In genomic region chr14:99972748-99973466, GRCh38 we compare ENCODE assay signal across 8 cellular contexts.
DNase-seq lines count a peak whose midpoint lies in the region; ATAC-seq, FAIRE-seq and TF ChIP-seq lines count a peak whose summit lies in the region.

No MANE protein-coding gene starts in this region.

- TF ChIP-seq CTCF in H1 (IDR thresholded peaks at IDR 0.05; ENCODE audit: control extremely low read depth in 1 of 3, insufficient read depth in 1 of 3, low read depth in 1 of 3, low read length in 3 of 3) (no peak), osteoblast (IDR thresholded peaks at IDR 0.05; ENCODE audit: extremely low read depth, low read depth, low read length) (no peak)

- H3K79me1 ChIP-seq in H1 (ENCODE audit: low read depth, low read length): peaks cover 6% of the 10 kb centered on the region; the same call in 1 of the 2 replicates

- no peak overlapping the region for H2BK12ac ChIP-seq in H1 (ENCODE audit: low read depth, low read length)

- H3K9ac ChIP-seq in H1 (replicated peaks in 1 of 4; ENCODE audit: extremely low read depth in 1 of 4, low read depth in 3 of 4, low read length in 3 of 4): no peak overlapping the region

- H2BK20ac ChIP-seq in H1 (ENCODE audit: low read length): no peak overlapping the region

- H4K91ac ChIP-seq in H1 (replicated peaks; ENCODE audit: insufficient read length, low read length): no peak overlapping the region

- no peak overlapping the region for H3K18ac ChIP-seq in H1 (ENCODE audit: extremely low read depth, low read length)

- peaks cover 14 to 20% (median 15%) of the 10 kb centered on the region in 3 donors for H3K4me1 Mint-ChIP-seq in CD8-positive, alpha-beta memory T cell

- H3K27ac Mint-ChIP-seq in CD8-positive, alpha-beta memory T cell: peak overlapping the region; percentile 46 to 91 (median 80)

- H3K23ac ChIP-seq in H1 (ENCODE audit: insufficient read length): no peak overlapping the region

- TF ChIP-seq RAD21 in H1 (IDR thresholded peaks at IDR 0.05 in 1 of 2, conservative IDR thresholded peaks at IDR 0.05 in 1 of 2; ENCODE audit: low read depth in 2 of 2, low read length in 2 of 2): no peak

- no peaks in the 10 kb centered on the region for H3K36me3 ChIP-seq in CD8-positive, alpha-beta memory T cell (ENCODE audit: insufficient read depth, low read length)
- no peaks in the 10 kb centered on the region for H3K36me3 ChIP-seq in H1 (ENCODE audit: control insufficient read depth in 2 of 4, insufficient read depth in 4 of 4, low read length in 3 of 4)
- no peaks in the 10 kb centered on the region for H3K36me3 ChIP-seq in osteoblast (ENCODE audit: insufficient read depth, low read length)

- H3K4me3 ChIP-seq in CD8-positive, alpha-beta memory T cell (ENCODE audit: low read length): peak overlapping the region; percentile 67
- H3K4me3 ChIP-seq in H1 (ENCODE audit: extremely low read depth in 1 of 4, insufficient read depth in 2 of 4, low read depth in 3 of 4, low read length in 4 of 4) (peak overlapping the region; percentile 50 to 89 (median 76)), osteoblast (ENCODE audit: insufficient read depth, low read length) (peak overlapping the region; percentile 78)

- TF ChIP-seq POLR2A in H1 (IDR thresholded peaks at IDR 0.05; ENCODE audit: control extremely low read depth in 1 of 2, low read depth in 2 of 2, low read length in 2 of 2): no peak

- H3K79me2 ChIP-seq in H1 (ENCODE audit: control insufficient read depth in 1 of 2, insufficient read depth in 2 of 2, low read length in 2 of 2): peaks cover 0 to 42% of the 10 kb centered on the region in 2 experiments; a peak in 3 of 4 replicates
- H3K79me2 ChIP-seq in osteoblast (ENCODE audit: insufficient read depth, low read length): peaks cover 38% of the 10 kb centered on the region

- peaks cover 0 to 5% (median 2%) of the 10 kb centered on the region in 3 donors for H3K36me3 Mint-ChIP-seq in CD8-positive, alpha-beta memory T cell

- peaks cover 4% of the 10 kb centered on the region; the same call in 1 of the 2 replicates for H3K23me2 ChIP-seq in H1 (ENCODE audit: low read depth, low read length)

- peak overlapping the region; percentile 51 to 87 for H3K4me2 ChIP-seq in H1 (ENCODE audit: insufficient read depth in 1 of 2, low read depth in 2 of 2, low read length in 2 of 2)
- H3K4me2 ChIP-seq in osteoblast (ENCODE audit: insufficient read depth, low read length): peak overlapping the region; percentile 89

- no peak overlapping the region for H2AK5ac ChIP-seq in H1 (ENCODE audit: low read depth, low read length)

- no peak overlapping the region for H4K8ac ChIP-seq in H1 (ENCODE audit: extremely low read depth, insufficient read depth, low read length)

- peaks cover 3% of the 10 kb centered on the region for H3K4me1 ChIP-seq in CD8-positive, alpha-beta memory T cell (ENCODE audit: insufficient read depth, low read length)
- H3K4me1 ChIP-seq in H1 (replicated peaks in 1 of 4; ENCODE audit: control insufficient read depth in 3 of 4, insufficient read depth in 4 of 4, low read length in 3 of 4) (peaks cover 0 to 7% (median 6%) of the 10 kb centered on the region in 4 experiments; a peak in 4 of 7 replicates), osteoblast (ENCODE audit: insufficient read depth, low read length) (peaks cover 18% of the 10 kb centered on the region)

- CTCF ChIA-PET in CD8-positive, alpha-beta memory T cell (lab: Charles Lee): interaction anchor here (1.2 to 1.4 kb wide), 2 partner anchors 11 to 220 kb away, joined by 3 to 7 read pairs; no protein-coding TSS in a partner anchor
- CTCF ChIA-PET in H1 (lab: Charles Lee; ENCODE audit: partially characterized antibody): interaction anchor here (0.7 to 4.9 kb wide), 2 partner anchors 9 to 11 kb away, joined by 3 to 18 read pairs; no protein-coding TSS in a partner anchor

- H3K4me3 Mint-ChIP-seq in CD8-positive, alpha-beta memory T cell: peak overlapping the region; percentile 87 to 95 (median 91)

- H3K9me3 ChIP-seq in CD8-positive, alpha-beta memory T cell (ENCODE audit: low read length): no peaks in the 10 kb centered on the region
- H3K9me3 ChIP-seq in H1 (ENCODE audit: insufficient read depth in 2 of 2, low read depth in 1 of 2, low read length in 1 of 2) (peaks cover 12 to 15% of the 10 kb centered on the region in 2 experiments; a peak in 3 of 4 replicates), osteoblast (ENCODE audit: low read depth, low read length) (peaks cover 3% of the 10 kb centered on the region)

- H3K14ac ChIP-seq in H1 (ENCODE audit: insufficient read length): no peak overlapping the region

- H2BK5ac ChIP-seq in H1 (ENCODE audit: low read depth, low read length): no peak overlapping the region

- peaks cover 2% of the 10 kb centered on the region for H3K27me3 ChIP-seq in CD8-positive, alpha-beta memory T cell (ENCODE audit: insufficient read depth, low read length, poor library complexity, severe bottlenecking)
- H3K27me3 ChIP-seq in H1 (replicated peaks in 1 of 4; ENCODE audit: control insufficient read depth in 3 of 4, extremely low read depth in 1 of 4, insufficient read depth in 3 of 4, low read length in 3 of 4) (peaks cover 6 to 22% (median 19%) of the 10 kb centered on the region in 4 experiments), osteoblast (ENCODE audit: insufficient read depth, low read length) (no peaks in the 10 kb centered on the region)

- no peaks in the 10 kb centered on the region for H3K9me3 Mint-ChIP-seq in CD8-positive, alpha-beta memory T cell

- WGBS in H1 (ENCODE audit: extremely low coverage in 1 of 2, insufficient coverage in 1 of 2, insufficient read length in 1 of 2, insufficient replicate concordance in 2 of 2, low coverage in 1 of 2, low lambda C conversion rate in 2 of 2, missing lambda C conversion rate in 1 of 2), 2 experiments: 64% methylated on average over 11 of the region's 11 CpGs; no CpG with 5 or more reads in 1 of the 2 experiments

- ATAC-seq in HG02610 (IDR thresholded peaks at IDR 0.05; ENCODE audit: unreplicated experiment) (no peak), HG02763 (IDR thresholded peaks at IDR 0.05; ENCODE audit: unreplicated experiment) (no peak), HG02970 (IDR thresholded peaks at IDR 0.05; ENCODE audit: low FRiP score, unreplicated experiment) (no peak)

- H4K20me1 ChIP-seq in H1 (replicated peaks in 1 of 2; ENCODE audit: control insufficient read depth in 1 of 2, insufficient read depth in 2 of 2, low read length in 2 of 2) (peaks cover 0 to 2% of the 10 kb centered on the region in 2 experiments), osteoblast (ENCODE audit: insufficient read depth, low read length) (peaks cover 7% of the 10 kb centered on the region)

- no peak overlapping the region for H2BK15ac ChIP-seq in H1 (ENCODE audit: low read length)

- POLR2A ChIA-PET in CD8-positive, alpha-beta memory T cell (lab: Charles Lee): no interaction called here
- POLR2A ChIA-PET in H1 (lab: Charles Lee; ENCODE audit: partially characterized antibody): interaction anchor here (0.6 kb wide), 1 partner anchor 24 kb away, joined by 3 read pairs; no protein-coding TSS in a partner anchor

- peaks cover 8 to 21% of the 10 kb centered on the region in 2 donors for H3K27me3 Mint-ChIP-seq in CD8-positive, alpha-beta memory T cell

- no peak overlapping the region for H3K4ac ChIP-seq in H1 (replicated peaks; ENCODE audit: insufficient read length, low read depth, low read length)

- H2AFZ ChIP-seq in H1 (ENCODE audit: low read length) (no peak overlapping the region), osteoblast (ENCODE audit: low read length) (peak overlapping the region; percentile 87)

- no peak overlapping the region for H4K5ac ChIP-seq in H1 (ENCODE audit: insufficient read length, low read depth, low read length)

- DNase-seq in CD8-positive, alpha-beta memory T cell: no peak
- DNase-seq in MV-4-11 (lab: John Stamatoyannopoulos, UW): peak; percentile 19
- DNase-seq in H1 (ENCODE audit: low read depth in 1 of 2, low spot score in 2 of 2): no peak
- DNase-seq in osteoblast (ENCODE audit: insufficient read length, low spot score, missing footprints): no peak
- no peak for DNase-seq in NCI-H446 treated with DMSO at 0.1 percent for 48 hours (lab: John Stamatoyannopoulos, UW)

- no peak overlapping the region for H3K56ac ChIP-seq in H1 (replicated peaks; ENCODE audit: insufficient read length, low read depth, low read length)

- no peak overlapping the region for H2BK120ac ChIP-seq in H1 (replicated peaks; ENCODE audit: low read depth, low read length)

- TF ChIP-seq EP300 in H1 (IDR thresholded peaks at IDR 0.05; ENCODE audit: borderline replicate concordance in 1 of 2, low read depth in 2 of 2, low read length in 2 of 2): no peak

- H3K27ac ChIP-seq in CD8-positive, alpha-beta memory T cell (ENCODE audit: low read depth, low read length): no peak overlapping the region
- H3K27ac ChIP-seq in H1 (ENCODE audit: low read depth, low read length): no peak overlapping the region
- H3K27ac ChIP-seq in osteoblast (ENCODE audit: low read depth, low read length): no peak overlapping the region

- no peak for FAIRE-seq in H1 (lab: Jason Lieb, UNC)

TF ChIP-seq in H1, 55 proteins besides CTCF, POLR2A, EP300 and RAD21:
- no peak for TF ChIP-seq JUN (IDR thresholded peaks at IDR 0.05; ENCODE audit: low read depth, low read length)
- TF ChIP-seq MAFK (IDR thresholded peaks at IDR 0.05; ENCODE audit: low read depth, low read length): no peak
- TF ChIP-seq CREB1 (IDR thresholded peaks at IDR 0.05): no peak
- TF ChIP-seq NANOG (IDR thresholded peaks at IDR 0.05; ENCODE audit: insufficient read depth, low read depth, low read length, poor library complexity, severe bottlenecking): no peak
- TF ChIP-seq RNF2 (IDR thresholded peaks at IDR 0.05; ENCODE audit: borderline replicate concordance, low read depth, low read length, missing control alignments, poor library complexity, severe bottlenecking): peak; percentile 1
